In the genomic region with DNA sequence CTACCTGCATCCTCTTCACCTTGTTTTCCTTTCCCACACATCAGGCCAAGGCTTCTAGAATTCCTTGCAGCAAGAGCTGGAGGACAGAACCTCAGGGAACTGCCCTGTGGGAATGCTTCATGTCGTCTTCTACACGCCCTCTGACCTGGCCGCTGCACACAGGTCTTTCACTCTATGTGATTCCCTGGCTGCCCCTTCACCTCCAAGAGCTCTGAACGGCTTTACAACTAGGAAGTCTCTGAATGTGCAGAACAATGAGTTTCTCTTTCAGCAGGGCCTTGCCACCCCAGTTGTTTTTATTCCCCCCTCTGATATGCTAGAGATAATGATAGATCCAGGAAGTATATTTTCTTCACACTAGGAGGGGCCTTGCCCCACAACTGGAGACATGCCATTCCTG, we compare ENCODE assay signal across 20 cellular contexts.
A peak's percentile ranks its signal among the peaks of the same experiment; 100 is the strongest.
DNase-seq lines count a peak whose midpoint lies in the region; ATAC-seq, FAIRE-seq and TF ChIP-seq lines count a peak whose summit lies in the region.
"Had no signal": no experiment of that assay in that cellular context is flagged by ENCODE, and none has a peak within 500 bp of the region (broad histone marks: within the 10 kb centered on the region; RNA-seq: fewer than 3 reads in every experiment).

No MANE protein-coding gene starts in this region.

- CTCF ChIA-PET in RWPE1 (lab: Yijun Ruan, JAX): interaction anchor here (0.5 to 1.2 kb wide), 3 partner anchors 15 to 65 kb away, joined by 3 to 8 read pairs (median 3); no protein-coding TSS in a partner anchor

- H3K4me1 ChIP-seq in small intestine (ENCODE audit: control insufficient read depth in 2 of 2, insufficient read depth in 1 of 2, low read depth in 1 of 2, low read length in 1 of 2): peaks cover 5 to 12% of the 10 kb centered on the region in 2 donors
- H3K4me1 ChIP-seq: left ventricle myocardium inferior had no signal

- no peaks in the 10 kb centered on the region for H3K27me3 Mint-ChIP-seq in activated T-cell treated with anti-CD3 and anti-CD28 coated beads, Interleukin-2, amount 50 U/mL, for 72 hours (ENCODE audit: low read depth)
- H3K27me3 Mint-ChIP-seq in immature natural killer cell (ENCODE audit: low read depth in 3 of 3): peaks cover 2 to 22% (median 19%) of the 10 kb centered on the region in 3 donors

- no peak overlapping the region for H3K4me3 Mint-ChIP-seq in activated T-cell treated with anti-CD3 and anti-CD28 coated beads, Interleukin-2, amount 50 U/mL, for 72 hours
- H3K4me3 Mint-ChIP-seq in immature natural killer cell: peak overlapping the region; percentile 24 to 72 (median 70)
- H3K4me3 Mint-ChIP-seq: activated T-cell treated with anti-CD3 and anti-CD28 coated beads, Interleukin-2, amount 50 U/mL, for 4 hours; nephron; T-helper 1 cell treated with Interleukin-12 subunit alpha and Interleukin-12 subunit beta and Interleukin-4 antibody, amounts not matched to agents 30 μg/mL and 1 μg/mL, for 36 hours had no signal

- peaks cover under 1 to 2% of the 10 kb centered on the region in 2 donors for H3K9me3 Mint-ChIP-seq in activated T-cell treated with anti-CD3 and anti-CD28 coated beads, Interleukin-2, amount 50 U/mL, for 72 hours
- no peaks in the 10 kb centered on the region for H3K9me3 Mint-ChIP-seq in immature natural killer cell
- H3K9me3 Mint-ChIP-seq: activated T-cell treated with anti-CD3 and anti-CD28 coated beads, Interleukin-2, amount 50 U/mL, for 4 hours had no signal

- 16 to 59% (median 29%) methylated on average over 4 of the region's 4 CpGs for WGBS in small intestine, 3 donors

- DNase-seq in activated T-cell treated with anti-CD3 and anti-CD28 coated beads, Interleukin-2, amount 50 U/mL, for 72 hours: no peak
- no peak for DNase-seq in activated T-cell treated with anti-CD3 and anti-CD28 coated beads, Interleukin-2, amount 50 U/mL, for 1 hour
- DNase-seq in RWPE1 (ENCODE audit: low spot score) (no peak), immature natural killer cell (no peak), small intestine (peak; percentile 47), GM19240 (ENCODE audit: insufficient read length, low spot score) (no peak)
- DNase-seq: activated CD4-positive, CD25-positive, alpha-beta regulatory T cell treated with anti-CD3 and anti-CD28 coated beads, Interleukin-2, amount 50 U/mL, for 72 hours; activated T-cell treated with anti-CD3 and anti-CD28 coated beads, Interleukin-2, amount 50 U/mL, for 4 hours; cerebellar nuclear complex; gastrocnemius medialis; left ventricle myocardium inferior; NCI-H146; NCI-H446 treated with DMSO at 0.1 percent for 48 hours; retina; Right ventricle myocardium superior had no signal

- TF ChIP-seq CTCF in RWPE1 (conservative IDR thresholded peaks at IDR 0.05; ENCODE audit: low read depth): no peak

- H3K36me3 Mint-ChIP-seq in activated T-cell treated with anti-CD3 and anti-CD28 coated beads, Interleukin-2, amount 50 U/mL, for 72 hours (ENCODE audit: insufficient read depth in 2 of 2): peaks cover 9 to 31% of the 10 kb centered on the region in 2 donors
- H3K36me3 Mint-ChIP-seq in immature natural killer cell: peaks cover 16 to 23% (median 16%) of the 10 kb centered on the region in 3 donors

- H3K4me3 ChIP-seq in small intestine (ENCODE audit: low read depth in 1 of 2, low read length in 2 of 2): no peak overlapping the region
- H3K4me3 ChIP-seq: gastrocnemius medialis, HAP-1, left ventricle myocardium inferior had no signal

- peaks cover 92% of the 10 kb centered on the region for H3K4me1 Mint-ChIP-seq in activated T-cell treated with anti-CD3 and anti-CD28 coated beads, Interleukin-2, amount 50 U/mL, for 72 hours (ENCODE audit: low read depth)
- peaks cover 70 to 74% of the 10 kb centered on the region in 2 donors for H3K4me1 Mint-ChIP-seq in immature natural killer cell

- POLR2A ChIA-PET in RWPE1 (lab: Yijun Ruan, JAX; ENCODE audit: low non-redundant PET): no interaction called here

- peaks cover under 1 to 2% of the 10 kb centered on the region in 2 donors for H3K36me3 ChIP-seq in small intestine (ENCODE audit: control insufficient read depth in 2 of 2, insufficient read depth in 2 of 2, low read length in 2 of 2)
- H3K36me3 ChIP-seq: gastrocnemius medialis, HAP-1 had no signal

- no peak for FAIRE-seq in small intestine (lab: Jason Lieb, UNC)

- no peak for ATAC-seq in activated T-cell treated with anti-CD3 and anti-CD28 coated beads, Interleukin-2, amount 50 U/mL, for 72 hours (replicated peaks in 1 of 2)
- no peak for ATAC-seq in HG03571 (IDR thresholded peaks at IDR 0.05; ENCODE audit: unreplicated experiment)
- ATAC-seq in GM21723 (IDR thresholded peaks at IDR 0.05; ENCODE audit: unreplicated experiment): no peak
- ATAC-seq: activated T-cell treated with anti-CD3 and anti-CD28 coated beads, Interleukin-2, amount 50 U/mL, for 4 hours; gastrocnemius medialis had no signal

- no peaks in the 10 kb centered on the region for H3K27me3 ChIP-seq in small intestine (ENCODE audit: control insufficient read depth in 2 of 2, insufficient read depth in 2 of 2, low read length in 2 of 2)
- H3K27me3 ChIP-seq: gastrocnemius medialis had no signal

- peak overlapping the region; percentile 18 for H3K27ac Mint-ChIP-seq in activated T-cell treated with anti-CD3 and anti-CD28 coated beads, Interleukin-2, amount 50 U/mL, for 72 hours
- peak overlapping the region; percentile 55 to 87 (median 78) for H3K27ac Mint-ChIP-seq in immature natural killer cell
- H3K27ac Mint-ChIP-seq: T-helper 1 cell treated with Interleukin-12 subunit alpha and Interleukin-12 subunit beta and Interleukin-4 antibody, amounts not matched to agents 30 μg/mL and 1 μg/mL, for 36 hours had no signal

- peak overlapping the region; percentile 99 for H3K27ac ChIP-seq in RWPE1
- peak overlapping the region in 1 of 2 donors; percentile 36 for H3K27ac ChIP-seq in small intestine (ENCODE audit: low read depth in 1 of 2, low read length in 1 of 2)
- H3K27ac ChIP-seq: left ventricle myocardium inferior had no signal

- H3K9me3 ChIP-seq in small intestine (ENCODE audit: control insufficient read depth, low read depth): no peaks in the 10 kb centered on the region
- H3K9me3 ChIP-seq: gastrocnemius medialis had no signal

Comparison
In these comparisons a context has a peak if more than half of its experiments do, and no peak if none do; other contexts are left out.
1. H3K4me3 Mint-ChIP-seq: peak in immature natural killer cell (5 of 5); none in activated T-cell treated with anti-CD3 and anti-CD28 coated beads, Interleukin-2, amount 50 U/mL, for 72 hours (0 of 2).